1 cellular context compared by ENCODE assay signal in the genomic region with DNA sequence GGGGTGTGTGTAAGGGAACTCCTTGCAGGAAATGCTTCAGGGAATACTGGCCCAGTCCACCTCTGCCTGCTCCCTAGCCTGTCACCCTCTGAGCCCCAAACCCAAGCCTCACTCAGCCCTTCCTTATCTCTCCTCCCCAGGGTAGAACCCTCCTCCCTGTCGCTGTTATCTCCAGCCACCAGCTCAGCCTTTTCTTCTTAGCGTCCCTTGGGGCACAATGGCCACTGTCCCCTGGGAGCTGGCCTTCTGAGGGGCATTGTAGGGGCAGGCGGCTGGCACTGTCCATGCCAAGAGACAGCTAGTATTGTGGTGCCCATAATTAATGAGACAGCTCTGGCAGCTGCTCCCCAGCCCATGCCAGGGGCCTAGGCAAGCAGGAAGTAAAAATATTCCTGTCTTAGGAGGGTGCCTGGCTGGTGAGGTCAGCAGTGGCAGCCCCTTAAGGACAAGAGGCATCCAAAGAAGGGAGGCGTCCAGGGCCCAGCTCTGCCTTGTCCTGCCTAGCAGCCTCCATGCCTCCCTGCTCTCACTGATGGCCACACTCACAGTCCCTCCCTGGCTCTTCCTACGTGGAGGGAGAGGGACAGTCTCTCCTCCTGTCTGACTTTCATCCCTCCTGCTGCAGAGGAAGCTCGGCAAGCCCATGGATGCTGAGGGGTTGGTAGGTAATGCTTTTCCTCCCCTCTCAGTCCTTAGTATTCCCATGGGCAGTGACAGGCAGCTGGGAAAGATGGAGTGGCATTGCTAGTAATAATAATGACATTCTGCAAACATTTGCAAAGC.
TF ChIP-seq lines count a peak whose summit lies in the region.

No MANE protein-coding gene starts in this region.

TF ChIP-seq in K562, 482 proteins besides CTCF, POLR2A, EP300 and RAD21 (continued from another document and continues in another):
- TF ChIP-seq ZC3H8 (IDR thresholded peaks at IDR 0.05) (0 out of 2 replicates have a peak, but pooled peaks have one; percentile 66), STAT5B (CRISPR knock-in tag; IDR thresholded peaks at IDR 0.05) (no peak), ZSCAN29 (IDR thresholded peaks at IDR 0.05) (peak; percentile 32; the same call in 1 of the 2 replicates), ZNF184 (CRISPR knock-in tag; IDR thresholded peaks at IDR 0.05) (no peak), MYC (IDR thresholded peaks at IDR 0.05; ENCODE audit: low read depth, low read length) (peak; percentile 50), MYC (CRISPR knock-in tag; IDR thresholded peaks at IDR 0.05; ENCODE audit: borderline replicate concordance, low read depth) (no peak), PML (IDR thresholded peaks at IDR 0.05; ENCODE audit: low read length) (peak; percentile 98), HDAC1 (IDR thresholded peaks at IDR 0.05) (peak in 1 of 2 experiments; percentile 93; a peak in 2 of 4 replicates), ETV6 (IDR thresholded peaks at IDR 0.05; ENCODE audit: borderline replicate concordance in 1 of 2, low read depth in 2 of 2, low read length in 1 of 2) (0 out of 4 replicates have a peak, but pooled peaks of 1 of the 2 experiments have one; percentile 17), ETV6 (CRISPR knock-in tag; IDR thresholded peaks at IDR 0.05; ENCODE audit: borderline replicate concordance) (no peak), GABPB1 (CRISPR knock-in tag; IDR thresholded peaks at IDR 0.05) (peak; percentile 66), STAG1 (CRISPR knock-in tag; IDR thresholded peaks at IDR 0.05; ENCODE audit: borderline replicate concordance) (no peak), TBL1XR1 (IDR thresholded peaks at IDR 0.05; ENCODE audit: low read length in 2 of 2) (peak; percentile 88 to 95), LEF1 (IDR thresholded peaks at IDR 0.05) (peak; percentile 97), ZNF445 (CRISPR knock-in tag; IDR thresholded peaks at IDR 0.05; ENCODE audit: low read depth) (no peak), GATAD2A (IDR thresholded peaks at IDR 0.05) (peak; percentile 99), NCOA4 (IDR thresholded peaks at IDR 0.05; ENCODE audit: partially characterized antibody) (peak; percentile 76), ZNF583 (CRISPR knock-in tag; IDR thresholded peaks at IDR 0.05) (peak; percentile 84), MTF1 (CRISPR knock-in tag; IDR thresholded peaks at IDR 0.05; ENCODE audit: borderline replicate concordance) (no peak), MAFG (tag; conservative IDR thresholded peaks at IDR 0.05) (0 out of 2 replicates have a peak, but pooled peaks have one; percentile 9), MAFK (IDR thresholded peaks at IDR 0.05; ENCODE audit: low read length) (peak; percentile 35; the same call in 1 of the 2 replicates), TARDBP (IDR thresholded peaks at IDR 0.05) (peak; percentile 95), FOXM1 (IDR thresholded peaks at IDR 0.05; ENCODE audit: low read depth) (peak; percentile 96), FOXM1 (CRISPR knock-in tag; IDR thresholded peaks at IDR 0.05; ENCODE audit: low read depth) (no peak), HDAC6 (IDR thresholded peaks at IDR 0.05; ENCODE audit: low read depth, low read length) (no peak), RAD51 (IDR thresholded peaks at IDR 0.05; ENCODE audit: borderline replicate concordance, low read depth) (peak; percentile 26; the same call in 1 of the 2 replicates), E2F3 (CRISPR knock-in tag; IDR thresholded peaks at IDR 0.05) (no peak), MEF2A (IDR thresholded peaks at IDR 0.05; ENCODE audit: control insufficient read depth, low read depth, low read length) (no peak), PHF8 (IDR thresholded peaks at IDR 0.05; ENCODE audit: borderline replicate concordance, low read length) (no peak), ZNF282 (CRISPR knock-in tag; IDR thresholded peaks at IDR 0.05) (no peak), HNRNPUL1 (IDR thresholded peaks at IDR 0.05; ENCODE audit: low read length) (no peak), ETS2 (tag; IDR thresholded peaks at IDR 0.05; ENCODE audit: borderline replicate concordance, poor library complexity, severe bottlenecking) (no peak), RFX1 (IDR thresholded peaks at IDR 0.05) (no peak), DIDO1 (tag; IDR thresholded peaks at IDR 0.05; ENCODE audit: low read depth) (no peak), CBFA2T3 (IDR thresholded peaks at IDR 0.05) (peak; percentile 100), NRF1 (conservative IDR thresholded peaks at IDR 0.05 in 1 of 2, IDR thresholded peaks at IDR 0.05 in 1 of 2) (0 out of 4 replicates have a peak, but pooled peaks of 1 of the 2 experiments have one; percentile 26), POU5F1 (IDR thresholded peaks at IDR 0.05; ENCODE audit: borderline replicate concordance, low read depth, low read length, partially characterized antibody) (no peak), OTX1 (CRISPR knock-in tag; IDR thresholded peaks at IDR 0.05) (no peak), HMGN3 (IDR thresholded peaks at IDR 0.05; ENCODE audit: borderline replicate concordance, extremely low read depth, insufficient read length, low read depth, low read length) (peak; percentile 91), LCOR (CRISPR knock-in tag; IDR thresholded peaks at IDR 0.05) (peak; percentile 93), ZNF124 (CRISPR knock-in tag; IDR thresholded peaks at IDR 0.05) (no peak), HSF4 (CRISPR knock-in tag; IDR thresholded peaks at IDR 0.05; ENCODE audit: borderline replicate concordance) (peak; percentile 73; the same call in 1 of the 2 replicates), KHSRP (IDR thresholded peaks at IDR 0.05) (peak; percentile 80)
- TF ChIP-seq, protein P1, sequence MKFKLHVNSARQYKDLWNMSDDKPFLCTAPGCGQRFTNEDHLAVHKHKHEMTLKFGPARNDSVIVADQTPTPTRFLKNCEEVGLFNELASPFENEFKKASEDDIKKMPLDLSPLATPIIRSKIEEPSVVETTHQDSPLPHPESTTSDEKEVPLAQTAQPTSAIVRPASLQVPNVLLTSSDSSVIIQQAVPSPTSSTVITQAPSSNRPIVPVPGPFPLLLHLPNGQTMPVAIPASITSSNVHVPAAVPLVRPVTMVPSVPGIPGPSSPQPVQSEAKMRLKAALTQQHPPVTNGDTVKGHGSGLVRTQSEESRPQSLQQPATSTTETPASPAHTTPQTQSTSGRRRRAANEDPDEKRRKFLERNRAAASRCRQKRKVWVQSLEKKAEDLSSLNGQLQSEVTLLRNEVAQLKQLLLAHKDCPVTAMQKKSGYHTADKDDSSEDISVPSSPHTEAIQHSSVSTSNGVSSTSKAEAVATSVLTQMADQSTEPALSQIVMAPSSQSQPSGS (CRISPR knock-in tag; IDR thresholded peaks at IDR 0.05) = no peak
- TF ChIP-seq, protein P2, sequence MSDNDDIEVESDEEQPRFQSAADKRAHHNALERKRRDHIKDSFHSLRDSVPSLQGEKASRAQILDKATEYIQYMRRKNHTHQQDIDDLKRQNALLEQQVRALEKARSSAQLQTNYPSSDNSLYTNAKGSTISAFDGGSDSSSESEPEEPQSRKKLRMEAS (CRISPR knock-in tag; IDR thresholded peaks at IDR 0.05) = no peak
- TF ChIP-seq, protein P3, sequence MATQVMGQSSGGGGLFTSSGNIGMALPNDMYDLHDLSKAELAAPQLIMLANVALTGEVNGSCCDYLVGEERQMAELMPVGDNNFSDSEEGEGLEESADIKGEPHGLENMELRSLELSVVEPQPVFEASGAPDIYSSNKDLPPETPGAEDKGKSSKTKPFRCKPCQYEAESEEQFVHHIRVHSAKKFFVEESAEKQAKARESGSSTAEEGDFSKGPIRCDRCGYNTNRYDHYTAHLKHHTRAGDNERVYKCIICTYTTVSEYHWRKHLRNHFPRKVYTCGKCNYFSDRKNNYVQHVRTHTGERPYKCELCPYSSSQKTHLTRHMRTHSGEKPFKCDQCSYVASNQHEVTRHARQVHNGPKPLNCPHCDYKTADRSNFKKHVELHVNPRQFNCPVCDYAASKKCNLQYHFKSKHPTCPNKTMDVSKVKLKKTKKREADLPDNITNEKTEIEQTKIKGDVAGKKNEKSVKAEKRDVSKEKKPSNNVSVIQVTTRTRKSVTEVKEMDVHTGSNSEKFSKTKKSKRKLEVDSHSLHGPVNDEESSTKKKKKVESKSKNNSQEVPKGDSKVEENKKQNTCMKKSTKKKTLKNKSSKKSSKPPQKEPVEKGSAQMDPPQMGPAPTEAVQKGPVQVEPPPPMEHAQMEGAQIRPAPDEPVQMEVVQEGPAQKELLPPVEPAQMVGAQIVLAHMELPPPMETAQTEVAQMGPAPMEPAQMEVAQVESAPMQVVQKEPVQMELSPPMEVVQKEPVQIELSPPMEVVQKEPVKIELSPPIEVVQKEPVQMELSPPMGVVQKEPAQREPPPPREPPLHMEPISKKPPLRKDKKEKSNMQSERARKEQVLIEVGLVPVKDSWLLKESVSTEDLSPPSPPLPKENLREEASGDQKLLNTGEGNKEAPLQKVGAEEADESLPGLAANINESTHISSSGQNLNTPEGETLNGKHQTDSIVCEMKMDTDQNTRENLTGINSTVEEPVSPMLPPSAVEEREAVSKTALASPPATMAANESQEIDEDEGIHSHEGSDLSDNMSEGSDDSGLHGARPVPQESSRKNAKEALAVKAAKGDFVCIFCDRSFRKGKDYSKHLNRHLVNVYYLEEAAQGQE (CRISPR knock-in tag; IDR thresholded peaks at IDR 0.05; ENCODE audit: low read depth) = 0 out of 2 replicates have a peak, but pooled peaks have one; percentile 47
- TF ChIP-seq, protein P4, sequence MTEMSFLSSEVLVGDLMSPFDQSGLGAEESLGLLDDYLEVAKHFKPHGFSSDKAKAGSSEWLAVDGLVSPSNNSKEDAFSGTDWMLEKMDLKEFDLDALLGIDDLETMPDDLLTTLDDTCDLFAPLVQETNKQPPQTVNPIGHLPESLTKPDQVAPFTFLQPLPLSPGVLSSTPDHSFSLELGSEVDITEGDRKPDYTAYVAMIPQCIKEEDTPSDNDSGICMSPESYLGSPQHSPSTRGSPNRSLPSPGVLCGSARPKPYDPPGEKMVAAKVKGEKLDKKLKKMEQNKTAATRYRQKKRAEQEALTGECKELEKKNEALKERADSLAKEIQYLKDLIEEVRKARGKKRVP (CRISPR knock-in tag; IDR thresholded peaks at IDR 0.05) = peak; percentile 70; the same call in 1 of the 2 replicates
- TF ChIP-seq, protein P5, sequence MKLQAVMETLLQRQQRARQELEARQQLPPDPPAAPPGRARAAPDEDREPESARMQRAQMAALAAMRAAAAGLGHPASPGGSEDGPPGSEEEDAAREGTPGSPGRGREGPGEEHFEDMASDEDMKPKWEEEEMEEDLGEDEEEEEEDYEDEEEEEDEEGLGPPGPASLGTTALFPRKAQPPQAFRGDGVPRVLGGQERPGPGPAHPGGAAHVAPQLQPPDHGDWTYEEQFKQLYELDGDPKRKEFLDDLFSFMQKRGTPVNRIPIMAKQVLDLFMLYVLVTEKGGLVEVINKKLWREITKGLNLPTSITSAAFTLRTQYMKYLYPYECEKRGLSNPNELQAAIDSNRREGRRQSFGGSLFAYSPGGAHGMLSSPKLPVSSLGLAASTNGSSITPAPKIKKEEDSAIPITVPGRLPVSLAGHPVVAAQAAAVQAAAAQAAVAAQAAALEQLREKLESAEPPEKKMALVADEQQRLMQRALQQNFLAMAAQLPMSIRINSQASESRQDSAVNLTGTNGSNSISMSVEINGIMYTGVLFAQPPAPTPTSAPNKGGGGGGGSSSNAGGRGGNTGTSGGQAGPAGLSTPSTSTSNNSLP (IDR thresholded peaks at IDR 0.05; ENCODE audit: borderline replicate concordance, low read depth, low read length) = 0 out of 2 replicates have a peak, but pooled peaks have one; percentile 27
- TF ChIP-seq, protein P6, sequence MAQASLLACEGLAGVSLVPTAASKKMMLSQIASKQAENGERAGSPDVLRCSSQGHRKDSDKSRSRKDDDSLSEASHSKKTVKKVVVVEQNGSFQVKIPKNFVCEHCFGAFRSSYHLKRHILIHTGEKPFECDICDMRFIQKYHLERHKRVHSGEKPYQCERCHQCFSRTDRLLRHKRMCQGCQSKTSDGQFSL (CRISPR knock-in tag; IDR thresholded peaks at IDR 0.05) = no peak
- TF ChIP-seq, protein P6 (tag; IDR thresholded peaks at IDR 0.05) = 0 out of 4 replicates have a peak, but pooled peaks of 1 of the 2 experiments have one; percentile 13
- TF ChIP-seq, protein P7, sequence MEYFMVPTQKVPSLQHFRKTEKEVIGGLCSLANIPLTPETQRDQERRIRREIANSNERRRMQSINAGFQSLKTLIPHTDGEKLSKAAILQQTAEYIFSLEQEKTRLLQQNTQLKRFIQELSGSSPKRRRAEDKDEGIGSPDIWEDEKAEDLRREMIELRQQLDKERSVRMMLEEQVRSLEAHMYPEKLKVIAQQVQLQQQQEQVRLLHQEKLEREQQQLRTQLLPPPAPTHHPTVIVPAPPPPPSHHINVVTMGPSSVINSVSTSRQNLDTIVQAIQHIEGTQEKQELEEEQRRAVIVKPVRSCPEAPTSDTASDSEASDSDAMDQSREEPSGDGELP (CRISPR knock-in tag; IDR thresholded peaks at IDR 0.05; ENCODE audit: borderline replicate concordance) = peak; percentile 73
- TF ChIP-seq, protein P8, sequence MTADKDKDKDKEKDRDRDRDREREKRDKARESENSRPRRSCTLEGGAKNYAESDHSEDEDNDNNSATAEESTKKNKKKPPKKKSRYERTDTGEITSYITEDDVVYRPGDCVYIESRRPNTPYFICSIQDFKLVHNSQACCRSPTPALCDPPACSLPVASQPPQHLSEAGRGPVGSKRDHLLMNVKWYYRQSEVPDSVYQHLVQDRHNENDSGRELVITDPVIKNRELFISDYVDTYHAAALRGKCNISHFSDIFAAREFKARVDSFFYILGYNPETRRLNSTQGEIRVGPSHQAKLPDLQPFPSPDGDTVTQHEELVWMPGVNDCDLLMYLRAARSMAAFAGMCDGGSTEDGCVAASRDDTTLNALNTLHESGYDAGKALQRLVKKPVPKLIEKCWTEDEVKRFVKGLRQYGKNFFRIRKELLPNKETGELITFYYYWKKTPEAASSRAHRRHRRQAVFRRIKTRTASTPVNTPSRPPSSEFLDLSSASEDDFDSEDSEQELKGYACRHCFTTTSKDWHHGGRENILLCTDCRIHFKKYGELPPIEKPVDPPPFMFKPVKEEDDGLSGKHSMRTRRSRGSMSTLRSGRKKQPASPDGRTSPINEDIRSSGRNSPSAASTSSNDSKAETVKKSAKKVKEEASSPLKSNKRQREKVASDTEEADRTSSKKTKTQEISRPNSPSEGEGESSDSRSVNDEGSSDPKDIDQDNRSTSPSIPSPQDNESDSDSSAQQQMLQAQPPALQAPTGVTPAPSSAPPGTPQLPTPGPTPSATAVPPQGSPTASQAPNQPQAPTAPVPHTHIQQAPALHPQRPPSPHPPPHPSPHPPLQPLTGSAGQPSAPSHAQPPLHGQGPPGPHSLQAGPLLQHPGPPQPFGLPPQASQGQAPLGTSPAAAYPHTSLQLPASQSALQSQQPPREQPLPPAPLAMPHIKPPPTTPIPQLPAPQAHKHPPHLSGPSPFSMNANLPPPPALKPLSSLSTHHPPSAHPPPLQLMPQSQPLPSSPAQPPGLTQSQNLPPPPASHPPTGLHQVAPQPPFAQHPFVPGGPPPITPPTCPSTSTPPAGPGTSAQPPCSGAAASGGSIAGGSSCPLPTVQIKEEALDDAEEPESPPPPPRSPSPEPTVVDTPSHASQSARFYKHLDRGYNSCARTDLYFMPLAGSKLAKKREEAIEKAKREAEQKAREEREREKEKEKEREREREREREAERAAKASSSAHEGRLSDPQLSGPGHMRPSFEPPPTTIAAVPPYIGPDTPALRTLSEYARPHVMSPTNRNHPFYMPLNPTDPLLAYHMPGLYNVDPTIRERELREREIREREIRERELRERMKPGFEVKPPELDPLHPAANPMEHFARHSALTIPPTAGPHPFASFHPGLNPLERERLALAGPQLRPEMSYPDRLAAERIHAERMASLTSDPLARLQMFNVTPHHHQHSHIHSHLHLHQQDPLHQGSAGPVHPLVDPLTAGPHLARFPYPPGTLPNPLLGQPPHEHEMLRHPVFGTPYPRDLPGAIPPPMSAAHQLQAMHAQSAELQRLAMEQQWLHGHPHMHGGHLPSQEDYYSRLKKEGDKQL (CRISPR knock-in tag; IDR thresholded peaks at IDR 0.05; ENCODE audit: borderline replicate concordance) = 0 out of 2 replicates have a peak, but pooled peaks have one; percentile 51
